In genomic region chr6:90156861-90157260, GRCh38 we compare ENCODE assay signal across 13 cellular contexts.
A peak's percentile ranks its signal among the peaks of the same experiment; 100 is the strongest.
DNase-seq lines count a peak whose midpoint lies in the region; ATAC-seq and TF ChIP-seq lines count a peak whose summit lies in the region.
"Had no signal": no experiment of that assay in that cellular context is flagged by ENCODE, and none has a peak within 500 bp of the region (broad histone marks: within the 10 kb centered on the region; RNA-seq: fewer than 3 reads in every experiment).

No MANE protein-coding gene starts in this region.

- no peaks in the 10 kb centered on the region for H3K27me3 ChIP-seq in CD4-positive, alpha-beta memory T cell (ENCODE audit: insufficient read depth, low read length)
- H3K27me3 ChIP-seq in RWPE2 (ENCODE audit: insufficient read depth, poor library complexity, severe bottlenecking), result no peaks in the 10 kb centered on the region
- H3K27me3 ChIP-seq: esophagus squamous epithelium, ovary had no signal

- H3K4me1 ChIP-seq in CD4-positive, alpha-beta memory T cell (ENCODE audit: insufficient read depth, low read length), result peaks cover 43% of the 10 kb centered on the region
- peaks cover 27% of the 10 kb centered on the region for H3K4me1 ChIP-seq in RWPE2 (ENCODE audit: insufficient read depth, poor library complexity, severe bottlenecking)

- DNase-seq in CD4-positive, alpha-beta memory T cell, result peak; percentile 46 to 54 (median 49)
- DNase-seq in RWPE2 (ENCODE audit: low spot score), result no peak
- peak; percentile 13 for DNase-seq in activated effector memory CD4-positive, alpha-beta T cell treated with Interleukin-2 at 50 U/mL for 16 hours
- peak; percentile 35 for DNase-seq in kidney tubule cell (ENCODE audit: low spot score)
- DNase-seq in NCI-H146 treated with DMSO at 0.1 percent for 48 hours (lab: John Stamatoyannopoulos, UW; ENCODE audit: unreplicated experiment), result no peak
- no peak for DNase-seq in mucosa of gallbladder (ENCODE audit: low spot score)
- DNase-seq: AML-193, esophagus squamous epithelium, Kasumi-1, ovary had no signal

- H3K4me3 ChIP-seq in CD4-positive, alpha-beta memory T cell (ENCODE audit: low read length in 2 of 2), result no peak overlapping the region
- no peak overlapping the region for H3K4me3 ChIP-seq in RWPE2 (ENCODE audit: severe bottlenecking)
- H3K4me3 ChIP-seq: esophagus squamous epithelium, ovary had no signal

- no peaks in the 10 kb centered on the region for H3K9me3 ChIP-seq in CD4-positive, alpha-beta memory T cell (ENCODE audit: control insufficient read depth in 1 of 2, low read length in 2 of 2)
- H3K9me3 ChIP-seq in RWPE2 (ENCODE audit: severe bottlenecking), result no peaks in the 10 kb centered on the region
- H3K9me3 ChIP-seq: esophagus squamous epithelium, ovary had no signal

- TF ChIP-seq CTCF in RWPE2 (IDR thresholded peaks at IDR 0.05; ENCODE audit: poor library complexity, severe bottlenecking), result no peak

- POLR2A ChIA-PET in CD4-positive, alpha-beta memory T cell (lab: Charles Lee; ENCODE audit: partially characterized antibody), result interaction anchor here (0.5 to 1.6 kb wide), 5 partner anchors 12 to 216 kb away, joined by 3 to 6 read pairs (median 3); no protein-coding TSS in a partner anchor

- H3K4me1 Mint-ChIP-seq in CD4-positive, alpha-beta memory T cell, result peaks cover 22 to 64% (median 49%) of the 10 kb centered on the region in 4 donors

- ATAC-seq in RWPE2 (ENCODE audit: low read depth) (peak; percentile 99), GM21619 (IDR thresholded peaks at IDR 0.05; ENCODE audit: unreplicated experiment) (no peak), GM18909 (IDR thresholded peaks at IDR 0.05; ENCODE audit: poor library complexity, unreplicated experiment) (no peak)

- intact Hi-C loops in CD4-positive, alpha-beta memory T cell (cut with micrococcal nuclease), result loop anchor here (1.0 to 2.0 kb wide), 2 partner anchors 14 to 77 kb away; no protein-coding TSS in a partner anchor

- CTCF ChIA-PET in CD4-positive, alpha-beta memory T cell (lab: Charles Lee; ENCODE audit: partially characterized antibody), result interaction anchor here (0.9 to 2.3 kb wide), 8 partner anchors 18 to 236 kb away, joined by 3 to 11 read pairs (median 5); no protein-coding TSS in a partner anchor

- H3K9me3 Mint-ChIP-seq in CD4-positive, alpha-beta memory T cell, result no peaks in the 10 kb centered on the region
- H3K9me3 Mint-ChIP-seq: memory B cell had no signal

- H3K4me3 Mint-ChIP-seq in CD4-positive, alpha-beta memory T cell, result peak overlapping the region; percentile 3 to 73 (median 60)
- H3K4me3 Mint-ChIP-seq: memory B cell had no signal

- H3K36me3 Mint-ChIP-seq in CD4-positive, alpha-beta memory T cell, result no peaks in the 10 kb centered on the region

- H3K36me3 ChIP-seq in CD4-positive, alpha-beta memory T cell (ENCODE audit: insufficient read depth, low read length), result no peaks in the 10 kb centered on the region
- H3K36me3 ChIP-seq in RWPE2 (ENCODE audit: low read depth), result no peaks in the 10 kb centered on the region
- H3K36me3 ChIP-seq: esophagus squamous epithelium, ovary had no signal

- H3K27ac Mint-ChIP-seq in CD4-positive, alpha-beta memory T cell, result peak overlapping the region; percentile 40 to 92 (median 84)
- H3K27ac Mint-ChIP-seq: memory B cell had no signal

- H3K27ac ChIP-seq in CD4-positive, alpha-beta memory T cell (ENCODE audit: low read depth, low read length), result no peak overlapping the region
- H3K27ac ChIP-seq in RWPE2 (ENCODE audit: poor library complexity, severe bottlenecking), result peak overlapping the region; percentile 60
- H3K27ac ChIP-seq: esophagus squamous epithelium, ovary had no signal

- H3K27me3 Mint-ChIP-seq in CD4-positive, alpha-beta memory T cell, result no peaks in the 10 kb centered on the region
- H3K27me3 Mint-ChIP-seq: memory B cell had no signal

Comparison
In these comparisons a context has a peak if more than half of its experiments do, and no peak if none do; other contexts are left out.
1. DNase-seq: peak in CD4-positive, alpha-beta memory T cell (5 of 5), activated effector memory CD4-positive, alpha-beta T cell treated with Interleukin-2 at 50 U/mL for 16 hours (single experiment) and kidney tubule cell (single experiment); none in RWPE2 (single experiment), NCI-H146 treated with DMSO at 0.1 percent for 48 hours (single experiment) and mucosa of gallbladder (single experiment).